ENCODE assay signal across 11 cellular contexts in genomic region chrX:100368167-100368566, GRCh38. TPM values are rescaled to one million over a fixed set of nuclear protein-coding genes. Genes with fewer than 3 reads are reported as not detected.
DNase-seq lines count a peak whose midpoint lies in the region; ATAC-seq, FAIRE-seq and TF ChIP-seq lines count a peak whose summit lies in the region.
"Had no signal": no experiment of that assay in that cellular context is flagged by ENCODE, and none has a peak within 500 bp of the region (broad histone marks: within the 10 kb centered on the region; RNA-seq: fewer than 3 reads in every experiment).

No MANE protein-coding gene starts in this region.

- no peak for FAIRE-seq in pancreas (lab: Jason Lieb, UNC)

- peak; percentile 12 to 49 for TF ChIP-seq CTCF in brain (conservative IDR thresholded peaks at IDR 0.05)
- peak in 2 of 4 donors; percentile 13 to 21 for TF ChIP-seq CTCF in pancreas (IDR thresholded peaks at IDR 0.05)

- ATAC-seq in pancreas: peak in 3 of 4 donors; percentile 30 to 69 (median 59)
- no peak for ATAC-seq in HG03196 (IDR thresholded peaks at IDR 0.05; ENCODE audit: unreplicated experiment)

- DNase-seq in NCI-H82 (lab: John Stamatoyannopoulos, UW) (peak; percentile 39), NCI-H82 treated with DMSO at 0.1 percent for 48 hours (lab: John Stamatoyannopoulos, UW; ENCODE audit: unreplicated experiment) (no peak), HT-29 (ENCODE audit: low spot score) (peak; percentile 30), pancreas (peak in 1 of 6 donors; percentile 11), immature natural killer cell (no peak), ureter (ENCODE audit: low spot score) (no peak)
- DNase-seq: CD4-positive, CD25-positive, alpha-beta regulatory T cell had no signal

- no peak overlapping the region for H3K4me3 Mint-ChIP-seq in brain
- no peak overlapping the region for H3K4me3 Mint-ChIP-seq in immature natural killer cell
- H3K4me3 Mint-ChIP-seq: memory B cell had no signal

- no peak overlapping the region for H3K27ac ChIP-seq in pancreas

- H3K27me3 Mint-ChIP-seq in brain (no peaks in the 10 kb centered on the region), immature natural killer cell (ENCODE audit: low read depth in 3 of 3) (peaks cover 2 to 10% (median 6%) of the 10 kb centered on the region in 3 donors)
- H3K27me3 Mint-ChIP-seq: CD4-positive, CD25-positive, alpha-beta regulatory T cell; memory B cell had no signal

- H3K9me3 ChIP-seq in pancreas: no peaks in the 10 kb centered on the region

- H3K27me3 ChIP-seq in pancreas: no peaks in the 10 kb centered on the region

- H3K36me3 Mint-ChIP-seq in brain (peaks cover 13% of the 10 kb centered on the region), immature natural killer cell (no peaks in the 10 kb centered on the region)
- H3K36me3 Mint-ChIP-seq: CD4-positive, CD25-positive, alpha-beta regulatory T cell; memory B cell had no signal

- peaks cover 70% of the 10 kb centered on the region for H3K4me1 Mint-ChIP-seq in brain
- H3K4me1 Mint-ChIP-seq in immature natural killer cell: no peaks in the 10 kb centered on the region
- H3K4me1 Mint-ChIP-seq: CD4-positive, CD25-positive, alpha-beta regulatory T cell; memory B cell had no signal

- H3K9me3 Mint-ChIP-seq in brain: no peaks in the 10 kb centered on the region
- no peaks in the 10 kb centered on the region for H3K9me3 Mint-ChIP-seq in immature natural killer cell
- H3K9me3 Mint-ChIP-seq: CD4-positive, CD25-positive, alpha-beta regulatory T cell; memory B cell had no signal

- H3K27ac Mint-ChIP-seq in brain: no peak overlapping the region
- no peak overlapping the region for H3K27ac Mint-ChIP-seq in immature natural killer cell
- H3K27ac Mint-ChIP-seq: CD4-positive, CD25-positive, alpha-beta regulatory T cell; memory B cell had no signal

- H3K4me3 ChIP-seq in pancreas: no peak overlapping the region

- no peaks in the 10 kb centered on the region for H3K4me1 ChIP-seq in pancreas

- H3K36me3 ChIP-seq in pancreas: no peaks in the 10 kb centered on the region

- intact Hi-C loops in pancreas (cut with DNase I): no loop called here

RNA-seq across cellular contexts. Expression of gene PCDH19, which starts 41.9 kb away (rescaled TPM):
- not detected in 2 replicates for total RNA-seq in HT-29 (2014; rRNA removed; shearing (Covaris generic))
- polyA plus RNA-seq in brain (ENCODE audit: insufficient read depth, low read depth, low replicate concordance) (3.3 TPM), pancreas (under 1 TPM; 0.08 to 0.14 TPM), immature natural killer cell (not detected)
- total RNA-seq in pancreas (under 1 TPM; 0.14 to 0.44 (median 0.25) TPM), ureter (2.8 TPM)
- total RNA-seq: CD4-positive, CD25-positive, alpha-beta regulatory T cell; HT1080 had no signal
- polyA plus RNA-seq: CD4-positive, CD25-positive, alpha-beta regulatory T cell had no signal

Comparison
In these comparisons a context has a peak if more than half of its experiments do, and no peak if none do; other contexts are left out.
1. DNase-seq: peak in NCI-H82 (single experiment) and HT-29 (single experiment); none in NCI-H82 treated with DMSO at 0.1 percent for 48 hours (single experiment), immature natural killer cell (0 of 3) and ureter (single experiment).